11 cellular contexts compared by ENCODE assay signal in the genomic region with DNA sequence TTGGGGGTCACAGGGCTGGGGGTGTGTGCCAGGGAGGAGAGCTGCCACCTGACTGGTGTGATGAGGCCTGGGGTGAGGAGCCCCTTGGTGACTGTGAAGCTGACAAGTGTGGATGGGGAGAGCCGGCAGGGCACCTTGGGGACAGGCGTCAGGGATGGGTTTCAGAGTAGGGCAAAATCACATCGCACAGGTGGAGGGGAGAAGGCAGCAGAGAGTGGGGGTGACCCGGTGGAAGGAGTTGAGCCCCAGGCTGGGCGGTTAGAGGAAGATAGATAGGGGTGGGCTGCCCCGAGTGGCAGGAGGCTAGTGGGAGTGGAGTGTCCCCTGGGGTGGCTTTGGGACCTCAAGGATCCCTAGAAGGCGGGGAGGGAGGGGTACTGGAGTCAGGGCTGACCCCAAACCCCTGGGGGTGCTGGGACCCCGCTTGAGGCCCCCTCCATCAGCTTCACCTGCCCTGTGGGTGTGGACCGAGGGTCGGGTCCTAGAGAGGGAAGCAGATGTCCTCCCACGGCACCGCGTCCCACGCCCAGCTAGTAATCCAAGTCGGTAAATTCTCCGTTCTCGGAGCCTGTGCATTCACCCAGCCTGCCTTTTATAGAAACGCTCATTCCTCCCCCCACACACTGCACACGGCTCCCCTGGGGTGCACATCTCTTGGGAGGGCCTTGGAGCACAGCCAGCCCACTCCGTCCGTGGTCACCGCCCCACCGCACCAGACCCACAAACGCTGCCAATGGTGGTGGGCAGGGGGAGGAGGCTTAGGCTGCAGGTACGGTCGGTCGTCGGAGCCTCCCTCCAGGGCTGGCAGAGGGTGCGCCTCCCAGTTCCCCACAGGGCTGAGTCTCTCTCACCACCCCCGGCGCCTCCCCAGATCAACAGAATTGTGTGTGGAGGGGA. TPM values are rescaled to one million over a fixed set of nuclear protein-coding genes. Genes with fewer than 3 reads are reported as not detected.
A peak's percentile ranks its signal among the peaks of the same experiment; 100 is the strongest.
DNase-seq lines count a peak whose midpoint lies in the region; ATAC-seq and TF ChIP-seq lines count a peak whose summit lies in the region.
"Had no signal": no experiment of that assay in that cellular context is flagged by ENCODE, and none has a peak within 500 bp of the region (broad histone marks: within the 10 kb centered on the region; RNA-seq: fewer than 3 reads in every experiment).

No MANE protein-coding gene starts in this region.

- ATAC-seq in activated T-helper 17 cell treated with anti-CD3 and anti-CD28 coated beads, Interleukin-2, amount 50 U/mL, for 72 hours (replicated peaks), result no peak
- ATAC-seq: T-cell had no signal

- peaks cover 75% of the 10 kb centered on the region for H4K20me1 ChIP-seq in BLaER1

- intact Hi-C loops in cardiac septum (cut with DNase I), result loop anchor here (5.0 kb wide), 1 partner anchor 71 kb away; no protein-coding TSS in a partner anchor

- H3K36me3 ChIP-seq in BLaER1, result peaks cover 25% of the 10 kb centered on the region

- 0 out of 2 replicates have a peak overlapping the region, but pooled peaks have one; percentile 29 for H3K9ac ChIP-seq in BLaER1

- H3K4me3 Mint-ChIP-seq in activated T-helper 17 cell treated with anti-CD3 and anti-CD28 coated beads, Interleukin-2, amount 50 U/mL, for 72 hours, result peak overlapping the region; percentile 44
- H3K4me3 Mint-ChIP-seq in nephron, result peak overlapping the region; percentile 59 to 77 (median 74)

- H3K27me3 Mint-ChIP-seq in activated T-helper 17 cell treated with anti-CD3 and anti-CD28 coated beads, Interleukin-2, amount 50 U/mL, for 72 hours, result no peaks in the 10 kb centered on the region
- H3K27me3 Mint-ChIP-seq in nephron (ENCODE audit: low read depth), result peaks cover 15% of the 10 kb centered on the region

- H3K9me3 Mint-ChIP-seq in activated T-helper 17 cell treated with anti-CD3 and anti-CD28 coated beads, Interleukin-2, amount 50 U/mL, for 72 hours, result no peaks in the 10 kb centered on the region
- no peaks in the 10 kb centered on the region for H3K9me3 Mint-ChIP-seq in nephron
- H3K9me3 Mint-ChIP-seq: T-cell had no signal

- H3K4me1 ChIP-seq in BLaER1, result peaks cover 54% of the 10 kb centered on the region

- H3K4me2 ChIP-seq in BLaER1, result peak overlapping the region; percentile 97

- H3K9me3 ChIP-seq in BLaER1, result no peaks in the 10 kb centered on the region
- H3K9me3 ChIP-seq: HAP-1 had no signal

- in situ Hi-C loops in G401 (cut with HindIII; ENCODE audit: low sequenced_read_pairs), result loop anchor here (5.0 kb wide), 1 partner anchor 71 kb away; no protein-coding TSS in a partner anchor

- peaks cover 14% of the 10 kb centered on the region for H3K27me3 ChIP-seq in BLaER1

- DNase-seq in cardiac septum (ENCODE audit: low spot score), result no peak
- DNase-seq in G401 (ENCODE audit: low spot score), result no peak
- DNase-seq in activated effector memory CD4-positive, alpha-beta T cell treated with anti-CD3 and anti-CD28 coated beads, Interleukin-2, amount 50 U/mL, for 16 hours, result no peak
- DNase-seq: erythroblast, NCI-H1930, T-cell had no signal

- no peak overlapping the region for H3K27ac ChIP-seq in BLaER1
- H3K27ac ChIP-seq: C4-2B had no signal

- H3K27ac Mint-ChIP-seq in activated T-helper 17 cell treated with anti-CD3 and anti-CD28 coated beads, Interleukin-2, amount 50 U/mL, for 72 hours, result no peak overlapping the region
- H3K27ac Mint-ChIP-seq in nephron, result peak overlapping the region in 1 of 3 experiments; percentile 53
- H3K27ac Mint-ChIP-seq: T-cell had no signal

- H3K4me1 Mint-ChIP-seq in activated T-helper 17 cell treated with anti-CD3 and anti-CD28 coated beads, Interleukin-2, amount 50 U/mL, for 72 hours, result peaks cover 16% of the 10 kb centered on the region
- H3K4me1 Mint-ChIP-seq in nephron, result peaks cover 27% of the 10 kb centered on the region

- H3K36me3 Mint-ChIP-seq in activated T-helper 17 cell treated with anti-CD3 and anti-CD28 coated beads, Interleukin-2, amount 50 U/mL, for 72 hours (ENCODE audit: low read depth), result peaks cover 5% of the 10 kb centered on the region
- H3K36me3 Mint-ChIP-seq in nephron (ENCODE audit: low read depth), result peaks cover 5% of the 10 kb centered on the region
- H3K36me3 Mint-ChIP-seq: T-cell had no signal

- H3K4me3 ChIP-seq in BLaER1, result no peak overlapping the region
- H3K4me3 ChIP-seq: HAP-1 had no signal

- no peak for TF ChIP-seq CTCF in nephron (IDR thresholded peaks at IDR 0.05; ENCODE audit: unreplicated experiment in 3 of 3)

RNA-seq across cellular contexts. Expression of gene CTXN1, which starts 2.4 kb away (rescaled TPM):
- under 1 TPM in 1 of 2 donors, not detected in 1; 0.19 TPM for total RNA-seq in activated T-helper 17 cell treated with anti-CD3 and anti-CD28 coated beads, Interleukin-2, amount 50 U/mL, for 72 hours
- total RNA-seq in cardiac septum, result 0.24 TPM
- total RNA-seq in G401 (2014; rRNA removed; shearing (Covaris generic)), result 27.0 and 27.3 TPM in 2 replicates

RNA-seq across cellular contexts. Expression of gene SNAPC2, which starts 3.4 kb away (rescaled TPM):
- total RNA-seq in activated T-helper 17 cell treated with anti-CD3 and anti-CD28 coated beads, Interleukin-2, amount 50 U/mL, for 72 hours, result 10 to 100 TPM; 16.4 to 20.9 TPM
- 12.3 TPM for total RNA-seq in cardiac septum
- 35.1 and 37.8 TPM in 2 replicates for total RNA-seq in G401 (2014; rRNA removed; shearing (Covaris generic))

RNA-seq across cellular contexts. Expression of gene TGFBR3L, which starts 8.9 kb away (rescaled TPM):
- total RNA-seq in activated T-helper 17 cell treated with anti-CD3 and anti-CD28 coated beads, Interleukin-2, amount 50 U/mL, for 72 hours, result 1 to 10 TPM; 3.7 to 7.6 TPM
- 3.0 TPM for total RNA-seq in cardiac septum
- total RNA-seq in G401 (2014; rRNA removed; shearing (Covaris generic)), result not detected in 2 replicates

RNA-seq across cellular contexts. Expression of gene MAP2K7, which starts 19.9 kb away (rescaled TPM):
- total RNA-seq in activated T-helper 17 cell treated with anti-CD3 and anti-CD28 coated beads, Interleukin-2, amount 50 U/mL, for 72 hours, result 10 to 100 TPM; 39.0 to 46.3 TPM
- 28.6 TPM for total RNA-seq in cardiac septum
- 14.2 and 16.2 TPM in 2 replicates for total RNA-seq in G401 (2014; rRNA removed; shearing (Covaris generic))

RNA-seq across cellular contexts. Expression of gene TIMM44, which starts 19.9 kb away (rescaled TPM):
- total RNA-seq in activated T-helper 17 cell treated with anti-CD3 and anti-CD28 coated beads, Interleukin-2, amount 50 U/mL, for 72 hours, result 10 to 100 TPM; 49.8 to 81.5 TPM
- 82.6 TPM for total RNA-seq in cardiac septum
- 100 and 168 TPM in 2 replicates for total RNA-seq in G401 (2014; rRNA removed; shearing (Covaris generic))

Comparison
In these comparisons a context has a peak if more than half of its experiments do, and no peak if none do; other contexts are left out.
1. RNA of gene CTXN1, which starts 2.4 kb away (total RNA-seq): 27.0 to 27.3 TPM in G401; 0.24 TPM in cardiac septum (single experiment) and 0.19 TPM in activated T-helper 17 cell treated with anti-CD3 and anti-CD28 coated beads, Interleukin-2, amount 50 U/mL, for 72 hours; every median in the first group is over 10 times any median in the second.